2 cellular contexts compared by ENCODE assay signal in genomic region chr14:93832665-93833064, GRCh38.
A peak's percentile ranks its signal among the peaks of the same experiment; 100 is the strongest.
TF ChIP-seq lines count a peak whose summit lies in the region.

No MANE protein-coding gene starts in this region.

TF ChIP-seq in SK-N-SH, 30 proteins besides CTCF, POLR2A, EP300 and RAD21 (continued from another document):
- TF ChIP-seq, protein P1, sequence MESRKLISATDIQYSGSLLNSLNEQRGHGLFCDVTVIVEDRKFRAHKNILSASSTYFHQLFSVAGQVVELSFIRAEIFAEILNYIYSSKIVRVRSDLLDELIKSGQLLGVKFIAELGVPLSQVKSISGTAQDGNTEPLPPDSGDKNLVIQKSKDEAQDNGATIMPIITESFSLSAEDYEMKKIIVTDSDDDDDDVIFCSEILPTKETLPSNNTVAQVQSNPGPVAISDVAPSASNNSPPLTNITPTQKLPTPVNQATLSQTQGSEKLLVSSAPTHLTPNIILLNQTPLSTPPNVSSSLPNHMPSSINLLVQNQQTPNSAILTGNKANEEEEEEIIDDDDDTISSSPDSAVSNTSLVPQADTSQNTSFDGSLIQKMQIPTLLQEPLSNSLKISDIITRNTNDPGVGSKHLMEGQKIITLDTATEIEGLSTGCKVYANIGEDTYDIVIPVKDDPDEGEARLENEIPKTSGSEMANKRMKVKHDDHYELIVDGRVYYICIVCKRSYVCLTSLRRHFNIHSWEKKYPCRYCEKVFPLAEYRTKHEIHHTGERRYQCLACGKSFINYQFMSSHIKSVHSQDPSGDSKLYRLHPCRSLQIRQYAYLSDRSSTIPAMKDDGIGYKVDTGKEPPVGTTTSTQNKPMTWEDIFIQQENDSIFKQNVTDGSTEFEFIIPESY (IDR thresholded peaks at IDR 0.05; ENCODE audit: borderline replicate concordance, low read depth) = no peak
- no peak for TF ChIP-seq EZH2phosphoT487 (IDR thresholded peaks at IDR 0.05; ENCODE audit: borderline replicate concordance, low read depth)
- peak; percentile 88 for TF ChIP-seq MXI1 (IDR thresholded peaks at IDR 0.05; ENCODE audit: low read depth, low read length)
- TF ChIP-seq REST (IDR thresholded peaks at IDR 0.05; ENCODE audit: low read depth, low read length) = no peak
- peak; percentile 48 for TF ChIP-seq CHD2 (IDR thresholded peaks at IDR 0.05; ENCODE audit: low read length, partially characterized antibody)

TF ChIP-seq in SK-N-SH treated with all-trans-retinoic acid at 6 μM for 48 hours, 23 proteins besides CTCF, POLR2A, EP300 and RAD21 (continued from another document):
- TF ChIP-seq TSHZ2 (CRISPR knock-in tag; IDR thresholded peaks at IDR 0.05) = no peak
- no peak for TF ChIP-seq BACH2 (CRISPR knock-in tag; IDR thresholded peaks at IDR 0.05; ENCODE audit: borderline replicate concordance)
- TF ChIP-seq GLIS3 (CRISPR knock-in tag; IDR thresholded peaks at IDR 0.05) = no peak
- no peak for TF ChIP-seq ZFP3 (CRISPR knock-in tag; IDR thresholded peaks at IDR 0.05)
- TF ChIP-seq ZNF565 (CRISPR knock-in tag; conservative IDR thresholded peaks at IDR 0.05; ENCODE audit: low read depth) = no peak
- TF ChIP-seq RARB (CRISPR knock-in tag; IDR thresholded peaks at IDR 0.05) = no peak
- TF ChIP-seq POU6F1 (CRISPR knock-in tag; IDR thresholded peaks at IDR 0.05; ENCODE audit: borderline replicate concordance, low read depth) = no peak
- TF ChIP-seq OSR1 (CRISPR knock-in tag; IDR thresholded peaks at IDR 0.05) = no peak
- no peak for TF ChIP-seq PPARA (CRISPR knock-in tag; IDR thresholded peaks at IDR 0.05; ENCODE audit: borderline replicate concordance)
- TF ChIP-seq, protein P2, sequence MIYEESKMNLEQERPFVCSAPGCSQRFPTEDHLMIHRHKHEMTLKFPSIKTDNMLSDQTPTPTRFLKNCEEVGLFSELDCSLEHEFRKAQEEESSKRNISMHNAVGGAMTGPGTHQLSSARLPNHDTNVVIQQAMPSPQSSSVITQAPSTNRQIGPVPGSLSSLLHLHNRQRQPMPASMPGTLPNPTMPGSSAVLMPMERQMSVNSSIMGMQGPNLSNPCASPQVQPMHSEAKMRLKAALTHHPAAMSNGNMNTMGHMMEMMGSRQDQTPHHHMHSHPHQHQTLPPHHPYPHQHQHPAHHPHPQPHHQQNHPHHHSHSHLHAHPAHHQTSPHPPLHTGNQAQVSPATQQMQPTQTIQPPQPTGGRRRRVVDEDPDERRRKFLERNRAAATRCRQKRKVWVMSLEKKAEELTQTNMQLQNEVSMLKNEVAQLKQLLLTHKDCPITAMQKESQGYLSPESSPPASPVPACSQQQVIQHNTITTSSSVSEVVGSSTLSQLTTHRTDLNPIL (CRISPR knock-in tag; IDR thresholded peaks at IDR 0.05; ENCODE audit: low read depth) = no peak
- TF ChIP-seq ZFP30 (CRISPR knock-in tag; IDR thresholded peaks at IDR 0.05) = no peak
- TF ChIP-seq PATZ1 (CRISPR knock-in tag; IDR thresholded peaks at IDR 0.05; ENCODE audit: borderline replicate concordance) = no peak
